9 cellular contexts compared by ENCODE assay signal in genomic region chr20:18056174-18057105, GRCh38. TPM values are rescaled to one million over a fixed set of nuclear protein-coding genes. Genes with fewer than 3 reads are reported as not detected.
DNase-seq lines count a peak whose midpoint lies in the region; ATAC-seq and TF ChIP-seq lines count a peak whose summit lies in the region.
"Had no signal": no experiment of that assay in that cellular context is flagged by ENCODE, and none has a peak within 500 bp of the region (broad histone marks: within the 10 kb centered on the region; RNA-seq: fewer than 3 reads in every experiment).

No MANE protein-coding gene starts in this region.

- peak overlapping the region; percentile 63 for H3K4me3 ChIP-seq in colonic mucosa

- H3K27me3 ChIP-seq in colonic mucosa = peaks cover 23% of the 10 kb centered on the region

- H3K4me1 ChIP-seq in colonic mucosa = peaks cover 3% of the 10 kb centered on the region

- H3K36me3 ChIP-seq in colonic mucosa = no peaks in the 10 kb centered on the region

- intact Hi-C loops in colonic mucosa (cut with DNase I) = no loop called here

- H3K27ac ChIP-seq in colonic mucosa = peak overlapping the region; percentile 93

- H3K9me3 ChIP-seq in colonic mucosa = no peaks in the 10 kb centered on the region

- TF ChIP-seq CTCF in colonic mucosa (IDR thresholded peaks at IDR 0.05) = no peak

- ATAC-seq in GM18873 (IDR thresholded peaks at IDR 0.05; ENCODE audit: low FRiP score, unreplicated experiment) = no peak
- ATAC-seq in GM18519 (IDR thresholded peaks at IDR 0.05; ENCODE audit: low FRiP score, unreplicated experiment) = no peak
- ATAC-seq in HG02884 (IDR thresholded peaks at IDR 0.05; ENCODE audit: unreplicated experiment) = no peak

- DNase-seq in DMS 273 (lab: John Stamatoyannopoulos, UW; ENCODE audit: unreplicated experiment) (peak; percentile 60), DMS 273 treated with DMSO at 0.1 percent for 48 hours (lab: John Stamatoyannopoulos, UW) (no peak), NCI-H345 treated with DMSO at 0.1 percent for 48 hours (lab: John Stamatoyannopoulos, UW; ENCODE audit: unreplicated experiment) (peak; percentile 46), colonic mucosa (peak; percentile 77), mucosa of gallbladder (ENCODE audit: low spot score) (peak; percentile 41)

- peak overlapping the region; percentile 84 to 89 for H3K9ac ChIP-seq in colonic mucosa (ENCODE audit: low read depth in 2 of 2, low read length in 2 of 2)

RNA-seq across cellular contexts. Expression of gene OVOL2, which starts 1.3 kb away (rescaled TPM):
- total RNA-seq in colonic mucosa = 10 to 100 TPM; 13.5 to 22.8 TPM
- total RNA-seq in mucosa of gallbladder = 11.1 TPM
- total RNA-seq: T-helper 2 cell treated with Interferon-gamma antibody and Interleukin-4, amounts not matched to agents 100 ng/mL and 5 ng/mL, for 36 hours had no signal
